Comparison of ENCODE assay signal across 16 cellular contexts in the genomic region with DNA sequence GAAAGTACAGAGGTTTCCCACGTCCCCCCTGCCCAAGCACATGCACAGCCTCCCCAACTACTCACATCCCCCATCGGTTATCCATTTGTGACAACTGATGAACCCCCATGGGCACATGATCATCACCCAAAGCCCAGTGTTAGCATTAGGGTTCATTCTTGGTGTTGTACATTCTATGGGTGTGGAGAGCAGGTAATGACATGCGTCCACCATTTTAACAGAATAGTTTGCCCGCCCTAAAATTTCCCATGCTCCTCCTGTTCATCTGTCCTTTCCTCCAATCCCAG.
DNase-seq lines count a peak whose midpoint lies in the region; ATAC-seq, FAIRE-seq and TF ChIP-seq lines count a peak whose summit lies in the region.
"Had no signal": no experiment of that assay in that cellular context is flagged by ENCODE, and none has a peak within 500 bp of the region (broad histone marks: within the 10 kb centered on the region; RNA-seq: fewer than 3 reads in every experiment).

No MANE protein-coding gene starts in this region.

- H3K36me3 ChIP-seq in GM12878 (ENCODE audit: control insufficient read depth in 2 of 2, insufficient read depth in 2 of 2, low read length in 1 of 2): no peaks in the 10 kb centered on the region
- H3K36me3 ChIP-seq: lower lobe of right lung, sigmoid colon had no signal

- ATAC-seq in GM18867 (IDR thresholded peaks at IDR 0.05; ENCODE audit: unreplicated experiment) (peak; percentile 12), GM21390 (IDR thresholded peaks at IDR 0.05; ENCODE audit: unreplicated experiment) (peak; percentile 8), HG03139 (IDR thresholded peaks at IDR 0.05; ENCODE audit: unreplicated experiment) (peak; percentile 19), GM12878 (peak; percentile 57)
- ATAC-seq: lower lobe of right lung had no signal

- CTCF ChIA-PET in GM12878 (lab: Yijun Ruan, JAX): no interaction called here

- RAD21 ChIA-PET in GM12878 (lab: Charles Lee; ENCODE audit: unreplicated experiment): no interaction called here

- FAIRE-seq in GM12878 (lab: Jason Lieb, UNC): no peak

- peaks cover 22% of the 10 kb centered on the region for H3K4me1 ChIP-seq in GM12878 (ENCODE audit: control insufficient read depth, insufficient read depth, low read length)

- no peak for TF ChIP-seq CTCF in GM12878 (IDR thresholded peaks at IDR 0.05 in 2 of 3, conservative IDR thresholded peaks at IDR 0.05 in 1 of 3; ENCODE audit: control insufficient read depth in 2 of 3, extremely low read depth in 1 of 3, insufficient read depth in 1 of 3, low read depth in 3 of 3, low read length in 3 of 3)

- no peak for TF ChIP-seq EP300 in GM12878 (IDR thresholded peaks at IDR 0.05; ENCODE audit: borderline replicate concordance in 1 of 2, control insufficient read depth in 1 of 2, low read depth in 2 of 2, low read length in 2 of 2)

- BruUV-seq in GM12878 (replicated peaks; lab: Mats Ljungman, UMichigan): no TSS peak

- H3K4me2 ChIP-seq in GM12878 (ENCODE audit: control insufficient read depth, insufficient read depth): peak overlapping the region; percentile 49
- H3K4me2 ChIP-seq: KMS-11 had no signal

- no peak for TF ChIP-seq POLR2A in GM12878 (IDR thresholded peaks at IDR 0.05; ENCODE audit: low read depth, low read length)

- H3K27me3 ChIP-seq in GM12878 (replicated peaks in 1 of 2; ENCODE audit: control insufficient read depth in 2 of 2, insufficient read depth in 2 of 2, low read length in 1 of 2): no peaks in the 10 kb centered on the region
- H3K27me3 ChIP-seq: sigmoid colon had no signal

- H3K27ac ChIP-seq in GM12878 (ENCODE audit: control insufficient read depth, insufficient read depth): no peak overlapping the region
- H3K27ac ChIP-seq: dorsolateral prefrontal cortex, KMS-11, lower lobe of right lung, sigmoid colon had no signal

- H3K9me3 ChIP-seq in GM12878 (replicated peaks; ENCODE audit: control insufficient read depth, insufficient read depth, low read length): peaks cover 1% of the 10 kb centered on the region; the same call in 1 of the 3 replicates
- H3K9me3 ChIP-seq: lower lobe of right lung, sigmoid colon had no signal

- POLR2A ChIA-PET in GM12878 (lab: Charles Lee): no interaction called here

- H3K79me2 ChIP-seq in GM12878 (ENCODE audit: control insufficient read depth, insufficient read depth, low read length): no peaks in the 10 kb centered on the region

- no peaks in the 10 kb centered on the region; the same call in 1 of the 2 replicates for H4K20me1 ChIP-seq in GM12878 (ENCODE audit: control insufficient read depth, insufficient read depth)

- intact Hi-C loops in GM12878 (cut with micrococcal nuclease; ENCODE audit: unreplicated experiment): loop anchor here (1.0 to 10.0 kb wide), 3 partner anchors 12 to 513 kb away; no protein-coding TSS in a partner anchor

- DNase-seq in GM12878 (ENCODE audit: low read depth, low spot score) (no peak), globus pallidus (ENCODE audit: low spot score) (no peak), SHP77 treated with DMSO at 0.1 percent for 48 hours (lab: John Stamatoyannopoulos, UW) (no peak), GDM1 (lab: John Stamatoyannopoulos, UW) (no peak)
- DNase-seq in stimulated activated CD4-positive, alpha-beta T cell treated with anti-CD3 and anti-CD28 coated beads, Interleukin-15, amount 100 ng/mL, for 24 hours: no peak
- DNase-seq: activated gamma-delta T cell, DND-41, dorsolateral prefrontal cortex, lower lobe of right lung, NCI-H187, NCI-H82, sigmoid colon had no signal

- TF ChIP-seq RAD21 in GM12878 (IDR thresholded peaks at IDR 0.05; ENCODE audit: insufficient read depth, low read depth, low read length): no peak

- no peak overlapping the region for H3K4me3 ChIP-seq in GM12878
- H3K4me3 ChIP-seq: dorsolateral prefrontal cortex, lower lobe of right lung, sigmoid colon had no signal

- no peak overlapping the region for H2AFZ ChIP-seq in GM12878 (ENCODE audit: control insufficient read depth, low read depth, low read length)

- in situ Hi-C loops in GM12878 (cut with MboI): loop anchor here (5.0 kb wide), 1 partner anchor 691 kb away; no protein-coding TSS in a partner anchor

- SMC1A ChIA-PET in GM12878 (lab: Charles Lee; ENCODE audit: uncharacterized antibody, unreplicated experiment): no interaction called here

- 0% methylated on average over 4 of the region's 4 CpGs for WGBS in GM12878 (ENCODE audit: insufficient coverage, insufficient replicate concordance, low lambda C conversion rate, missing lambda C conversion rate)

- H3K9ac ChIP-seq in GM12878 (ENCODE audit: control insufficient read depth, insufficient read depth, low read length): no peak overlapping the region
- H3K9ac ChIP-seq: KMS-11 had no signal

TF ChIP-seq in GM12878, 131 proteins besides CTCF, POLR2A, EP300 and RAD21:
- TF ChIP-seq, protein P1, sequence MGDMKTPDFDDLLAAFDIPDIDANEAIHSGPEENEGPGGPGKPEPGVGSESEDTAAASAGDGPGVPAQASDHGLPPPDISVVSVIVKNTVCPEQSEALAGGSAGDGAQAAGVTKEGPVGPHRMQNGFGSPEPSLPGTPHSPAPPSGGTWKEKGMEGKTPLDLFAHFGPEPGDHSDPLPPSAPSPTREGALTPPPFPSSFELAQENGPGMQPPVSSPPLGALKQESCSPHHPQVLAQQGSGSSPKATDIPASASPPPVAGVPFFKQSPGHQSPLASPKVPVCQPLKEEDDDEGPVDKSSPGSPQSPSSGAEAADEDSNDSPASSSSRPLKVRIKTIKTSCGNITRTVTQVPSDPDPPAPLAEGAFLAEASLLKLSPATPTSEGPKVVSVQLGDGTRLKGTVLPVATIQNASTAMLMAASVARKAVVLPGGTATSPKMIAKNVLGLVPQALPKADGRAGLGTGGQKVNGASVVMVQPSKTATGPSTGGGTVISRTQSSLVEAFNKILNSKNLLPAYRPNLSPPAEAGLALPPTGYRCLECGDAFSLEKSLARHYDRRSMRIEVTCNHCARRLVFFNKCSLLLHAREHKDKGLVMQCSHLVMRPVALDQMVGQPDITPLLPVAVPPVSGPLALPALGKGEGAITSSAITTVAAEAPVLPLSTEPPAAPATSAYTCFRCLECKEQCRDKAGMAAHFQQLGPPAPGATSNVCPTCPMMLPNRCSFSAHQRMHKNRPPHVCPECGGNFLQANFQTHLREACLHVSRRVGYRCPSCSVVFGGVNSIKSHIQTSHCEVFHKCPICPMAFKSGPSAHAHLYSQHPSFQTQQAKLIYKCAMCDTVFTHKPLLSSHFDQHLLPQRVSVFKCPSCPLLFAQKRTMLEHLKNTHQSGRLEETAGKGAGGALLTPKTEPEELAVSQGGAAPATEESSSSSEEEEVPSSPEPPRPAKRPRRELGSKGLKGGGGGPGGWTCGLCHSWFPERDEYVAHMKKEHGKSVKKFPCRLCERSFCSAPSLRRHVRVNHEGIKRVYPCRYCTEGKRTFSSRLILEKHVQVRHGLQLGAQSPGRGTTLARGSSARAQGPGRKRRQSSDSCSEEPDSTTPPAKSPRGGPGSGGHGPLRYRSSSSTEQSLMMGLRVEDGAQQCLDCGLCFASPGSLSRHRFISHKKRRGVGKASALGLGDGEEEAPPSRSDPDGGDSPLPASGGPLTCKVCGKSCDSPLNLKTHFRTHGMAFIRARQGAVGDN (IDR thresholded peaks at IDR 0.05): no peak
- no peak for TF ChIP-seq RFX5 (IDR thresholded peaks at IDR 0.05; ENCODE audit: low read depth, low read length)
- TF ChIP-seq CHD2 (IDR thresholded peaks at IDR 0.05; ENCODE audit: borderline replicate concordance, low read depth, low read length): no peak
- TF ChIP-seq KAT2A (conservative IDR thresholded peaks at IDR 0.05; ENCODE audit: control insufficient read depth, low read depth, low read length): no peak
- TF ChIP-seq, protein P2, sequence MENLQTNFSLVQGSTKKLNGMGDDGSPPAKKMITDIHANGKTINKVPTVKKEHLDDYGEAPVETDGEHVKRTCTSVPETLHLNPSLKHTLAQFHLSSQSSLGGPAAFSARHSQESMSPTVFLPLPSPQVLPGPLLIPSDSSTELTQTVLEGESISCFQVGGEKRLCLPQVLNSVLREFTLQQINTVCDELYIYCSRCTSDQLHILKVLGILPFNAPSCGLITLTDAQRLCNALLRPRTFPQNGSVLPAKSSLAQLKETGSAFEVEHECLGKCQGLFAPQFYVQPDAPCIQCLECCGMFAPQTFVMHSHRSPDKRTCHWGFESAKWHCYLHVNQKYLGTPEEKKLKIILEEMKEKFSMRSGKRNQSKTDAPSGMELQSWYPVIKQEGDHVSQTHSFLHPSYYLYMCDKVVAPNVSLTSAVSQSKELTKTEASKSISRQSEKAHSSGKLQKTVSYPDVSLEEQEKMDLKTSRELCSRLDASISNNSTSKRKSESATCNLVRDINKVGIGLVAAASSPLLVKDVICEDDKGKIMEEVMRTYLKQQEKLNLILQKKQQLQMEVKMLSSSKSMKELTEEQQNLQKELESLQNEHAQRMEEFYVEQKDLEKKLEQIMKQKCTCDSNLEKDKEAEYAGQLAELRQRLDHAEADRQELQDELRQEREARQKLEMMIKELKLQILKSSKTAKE (IDR thresholded peaks at IDR 0.05; ENCODE audit: low read depth, poor library complexity, severe bottlenecking): no peak
- TF ChIP-seq RUNX3 (IDR thresholded peaks at IDR 0.05; ENCODE audit: low read length): no peak
- no peak for TF ChIP-seq IRF4 (IDR thresholded peaks at IDR 0.05; ENCODE audit: low read depth, low read length)
- TF ChIP-seq CBX5 (IDR thresholded peaks at IDR 0.05; ENCODE audit: low read depth): no peak
- TF ChIP-seq, protein P3, sequence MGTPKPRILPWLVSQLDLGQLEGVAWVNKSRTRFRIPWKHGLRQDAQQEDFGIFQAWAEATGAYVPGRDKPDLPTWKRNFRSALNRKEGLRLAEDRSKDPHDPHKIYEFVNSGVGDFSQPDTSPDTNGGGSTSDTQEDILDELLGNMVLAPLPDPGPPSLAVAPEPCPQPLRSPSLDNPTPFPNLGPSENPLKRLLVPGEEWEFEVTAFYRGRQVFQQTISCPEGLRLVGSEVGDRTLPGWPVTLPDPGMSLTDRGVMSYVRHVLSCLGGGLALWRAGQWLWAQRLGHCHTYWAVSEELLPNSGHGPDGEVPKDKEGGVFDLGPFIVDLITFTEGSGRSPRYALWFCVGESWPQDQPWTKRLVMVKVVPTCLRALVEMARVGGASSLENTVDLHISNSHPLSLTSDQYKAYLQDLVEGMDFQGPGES (IDR thresholded peaks at IDR 0.05): no peak
TF ChIP-seq in GM12878: peak in this region for 0.
